ENCODE assay signal across 8 cellular contexts in the genomic region with DNA sequence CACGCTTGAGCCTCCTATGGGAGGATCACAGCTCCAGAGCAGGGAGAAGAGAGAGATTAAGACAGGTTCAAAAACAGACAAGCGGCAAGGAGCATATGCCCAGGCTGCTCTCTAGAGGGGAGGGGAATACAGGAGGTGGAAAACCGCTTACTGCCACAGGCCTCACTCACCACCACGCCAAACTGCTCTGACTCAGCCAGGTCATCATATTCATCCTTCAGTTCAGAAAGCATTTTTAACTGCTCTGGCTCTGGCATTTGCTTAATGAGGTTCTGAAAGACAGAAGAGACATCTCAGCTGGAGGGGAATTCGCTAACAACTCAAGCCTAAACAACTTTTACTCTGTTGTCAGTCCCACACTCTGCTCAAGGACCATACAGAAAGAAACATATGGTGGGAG. TPM values are rescaled to one million over a fixed set of nuclear protein-coding genes. Genes with fewer than 3 reads are reported as not detected.
DNase-seq lines count a peak whose midpoint lies in the region; ATAC-seq and TF ChIP-seq lines count a peak whose summit lies in the region.

No MANE protein-coding gene starts in this region.

- H3K4me1 ChIP-seq in esophagus (ENCODE audit: control insufficient read depth in 2 of 2, insufficient read depth in 2 of 2, low read length in 1 of 2), result peaks cover 0 to 5% of the 10 kb centered on the region in 2 donors
- peaks cover 36 to 39% of the 10 kb centered on the region in 2 donors for H3K4me1 ChIP-seq in gastrocnemius medialis

- ATAC-seq in GM18861 (IDR thresholded peaks at IDR 0.05; ENCODE audit: unreplicated experiment), result peak; percentile 31
- ATAC-seq in HG03103 (IDR thresholded peaks at IDR 0.05; ENCODE audit: low read depth, unreplicated experiment), result peak; percentile 37
- ATAC-seq in gastrocnemius medialis, result peak; percentile 45 to 66
- ATAC-seq in HG03175 (IDR thresholded peaks at IDR 0.05; ENCODE audit: unreplicated experiment), result no peak

- H3K36me3 ChIP-seq in esophagus (ENCODE audit: control insufficient read depth in 2 of 2, insufficient read depth in 2 of 2, low read length in 1 of 2), result peaks cover 6 to 14% of the 10 kb centered on the region in 2 donors
- H3K36me3 ChIP-seq in gastrocnemius medialis, result peaks cover 0 to 60% of the 10 kb centered on the region in 2 donors

- WGBS in esophagus, 2 donors, result 54 to 66% methylated on average over 5 of the region's 5 CpGs

- no peak for TF ChIP-seq POLR2A in gastrocnemius medialis (IDR thresholded peaks at IDR 0.05)

- peak in 1 of 5 experiments; percentile 14 for TF ChIP-seq CTCF in gastrocnemius medialis (IDR thresholded peaks at IDR 0.05 in 4 of 5, conservative IDR thresholded peaks at IDR 0.05 in 1 of 5)

- no peaks in the 10 kb centered on the region for H3K27me3 ChIP-seq in esophagus (ENCODE audit: control insufficient read depth in 1 of 2, insufficient read depth in 2 of 2, low read length in 2 of 2)
- H3K27me3 ChIP-seq in gastrocnemius medialis, result no peaks in the 10 kb centered on the region

- in situ Hi-C loops in gastrocnemius medialis (cut with MboI; ENCODE audit: low sequenced_read_pairs in 4 of 4), result loop anchor here in 1 of 4 donors (5.0 kb wide), 1 partner anchor 52 kb away; a partner anchor contains a TSS

- H3K4me3 ChIP-seq in esophagus (ENCODE audit: low read depth in 1 of 2, low read length in 2 of 2) (no peak overlapping the region), gastrocnemius medialis (no peak overlapping the region)

- intact Hi-C loops in gastrocnemius medialis (cut with DNase I; ENCODE audit: low total_unique reads), result loop anchor here (1.0 kb wide), 1 partner anchor 28 kb away; no protein-coding TSS in a partner anchor

- DNase-seq in gastrocnemius medialis (peak; percentile 45 to 74), NCI-H1092 treated with DMSO at 0.1 percent for 48 hours (lab: John Stamatoyannopoulos, UW) (no peak), NCI-H1436 treated with DMSO at 0.1 percent for 48 hours (lab: John Stamatoyannopoulos, UW) (no peak)
- no peak for DNase-seq in stimulated activated CD8-positive, alpha-beta memory T cell treated with anti-CD3 and anti-CD28 coated beads, Interleukin-4, amount 100 ng/mL, for 48 hours

- peak overlapping the region; percentile 60 to 84 for H3K27ac ChIP-seq in esophagus (ENCODE audit: low read depth in 2 of 2, low read length in 1 of 2)
- H3K27ac ChIP-seq in gastrocnemius medialis, result peak overlapping the region; percentile 79 to 88 (median 86)

- H3K9me3 ChIP-seq in esophagus (ENCODE audit: control insufficient read depth in 2 of 2, insufficient read depth in 1 of 2, low read depth in 1 of 2, low read length in 1 of 2), result no peaks in the 10 kb centered on the region
- H3K9me3 ChIP-seq in gastrocnemius medialis, result no peaks in the 10 kb centered on the region

RNA-seq across cellular contexts. Expression of a gene that starts 40.1 kb away (rescaled TPM):
- polyA plus RNA-seq in esophagus, result under 1 TPM; 0.05 to 0.43 TPM
- 1 to 10 TPM in 1 of 4 donors, under 1 TPM in 2, not detected in 1; 0.16 to 1.5 (median 0.36) TPM for total RNA-seq in gastrocnemius medialis

RNA-seq across cellular contexts. Expression of a gene that starts 44.2 kb away (rescaled TPM):
- polyA plus RNA-seq in esophagus, result under 1 TPM; 0.05 to 0.45 TPM
- 10 to 100 TPM in 1 of 4 donors, 1 to 10 TPM in 1, under 1 TPM in 1, not detected in 1; 0.31 to 20.4 (median 1.7) TPM for total RNA-seq in gastrocnemius medialis

RNA-seq across cellular contexts. Expression of a gene that starts 53.2 kb away (rescaled TPM):
- 10 to 100 TPM; 25.8 to 32.1 TPM for polyA plus RNA-seq in esophagus
- 10 to 100 TPM; 11.8 to 14.5 (median 13.8) TPM for total RNA-seq in gastrocnemius medialis

Comparison
In these comparisons a context has a peak if more than half of its experiments do, and no peak if none do; other contexts are left out.
1. DNase-seq: peak in gastrocnemius medialis (2 of 2); none in NCI-H1092 treated with DMSO at 0.1 percent for 48 hours (single experiment), NCI-H1436 treated with DMSO at 0.1 percent for 48 hours (single experiment) and stimulated activated CD8-positive, alpha-beta memory T cell treated with anti-CD3 and anti-CD28 coated beads, Interleukin-4, amount 100 ng/mL, for 48 hours (single experiment).